In genomic region chr4:96097693-96098092, GRCh38 we compare ENCODE assay signal across 34 cellular contexts.
"Had no signal": no experiment of that assay in that cellular context is flagged by ENCODE, and none has a peak within 500 bp of the region (broad histone marks: within the 10 kb centered on the region; RNA-seq: fewer than 3 reads in every experiment).

No MANE protein-coding gene starts in this region.

- H3K36me3 Mint-ChIP-seq: activated CD4-positive, alpha-beta memory T cell treated with anti-CD3 and anti-CD28 coated beads for 36 hours; activated CD8-positive, alpha-beta memory T cell treated with anti-CD3 and anti-CD28 coated beads, Interleukin-2, amount 10 ng/mL, durations not matched to agents 7 days and 5 days; activated naive CD4-positive, alpha-beta T cell treated with anti-CD3 and anti-CD28 coated beads, Interleukin-2, amount 50 U/mL, for 24 hours; activated naive CD8-positive, alpha-beta T cell treated with anti-CD3 and anti-CD28 coated beads for 36 hours; brain had no signal

- H3K4me1 Mint-ChIP-seq: activated CD4-positive, alpha-beta T cell treated with anti-CD3 and anti-CD28 coated beads for 36 hours; activated CD4-positive, alpha-beta T cell treated with anti-CD3 and anti-CD28 coated beads, Interleukin-2, amount 10 ng/mL, durations not matched to agents 24 days and 14 days; activated CD8-positive, alpha-beta memory T cell treated with anti-CD3 and anti-CD28 coated beads, Interleukin-2, amount 10 ng/mL, durations not matched to agents 7 days and 5 days; activated naive CD4-positive, alpha-beta T cell treated with anti-CD3 and anti-CD28 coated beads, Interleukin-2, amount 50 U/mL, for 24 hours; activated naive CD8-positive, alpha-beta T cell treated with anti-CD3 and anti-CD28 coated beads for 36 hours; activated naive CD8-positive, alpha-beta T cell treated with anti-CD3 and anti-CD28 coated beads, Interleukin-2, amount 50 U/mL, for 24 hours; central memory CD8-positive, alpha-beta T cell; endodermal cell; T-helper 17 cell had no signal

- DNase-seq: activated CD4-positive, alpha-beta memory T cell treated with anti-CD3 and anti-CD28 coated beads for 36 hours; activated CD4-positive, alpha-beta T cell treated with anti-CD3 and anti-CD28 coated beads for 36 hours; activated CD4-positive, alpha-beta T cell treated with anti-CD3 and anti-CD28 coated beads, Interleukin-2, amount 10 ng/mL, durations not matched to agents 24 days and 14 days; activated CD4-positive, CD25-positive, alpha-beta regulatory T cell; activated CD4-positive, CD25-positive, alpha-beta regulatory T cell treated with anti-CD3 and anti-CD28 coated beads, Interleukin-2, amount 50 U/mL, for 72 hours; activated CD8-positive, alpha-beta memory T cell treated with anti-CD3 and anti-CD28 coated beads, Interleukin-2, amount 10 ng/mL, durations not matched to agents 7 days and 5 days; activated CD8-positive, alpha-beta memory T cell treated with anti-CD3 and anti-CD28 coated beads, Interleukin-2, amount 50 U/mL, for 4 hours; activated CD8-positive, alpha-beta T cell treated with anti-CD3 and anti-CD28 coated beads, Interleukin-2, amount 10 ng/mL, durations not matched to agents 7 days and 5 days; activated effector memory CD4-positive, alpha-beta T cell treated with anti-CD3 and anti-CD28 coated beads, Interleukin-2, amount 50 U/mL, for 16 hours; activated naive CD4-positive, alpha-beta T cell treated with anti-CD3 and anti-CD28 coated beads for 36 hours; activated naive CD8-positive, alpha-beta T cell treated with anti-CD3 and anti-CD28 coated beads for 36 hours; activated naive CD8-positive, alpha-beta T cell treated with anti-CD3 and anti-CD28 coated beads, Interleukin-2, amount 50 U/mL, for 24 hours; activated T-cell treated with anti-CD3 and anti-CD28 coated beads, Interleukin-2, amount 50 U/mL, for 1 hour; activated T-cell treated with anti-CD3 and anti-CD28 coated beads, Interleukin-2, amount 50 U/mL, for 48 hours; adrenal gland; amygdala; aorta; dorsolateral prefrontal cortex; effector memory CD4-positive, alpha-beta T cell; endodermal cell; esophagus squamous epithelium; head of caudate nucleus; T-helper 1 cell; T-helper 17 cell; T1000 had no signal

- H3K4me3 ChIP-seq: adrenal gland, coronary artery, dorsolateral prefrontal cortex, esophagus squamous epithelium had no signal

- H3K27me3 Mint-ChIP-seq: activated CD4-positive, alpha-beta memory T cell treated with anti-CD3 and anti-CD28 coated beads for 36 hours; activated CD4-positive, alpha-beta T cell treated with anti-CD3 and anti-CD28 coated beads for 36 hours; activated CD4-positive, alpha-beta T cell treated with anti-CD3 and anti-CD28 coated beads, Interleukin-2, amount 10 ng/mL, durations not matched to agents 24 days and 14 days; activated CD8-positive, alpha-beta memory T cell treated with anti-CD3 and anti-CD28 coated beads, Interleukin-2, amount 10 ng/mL, durations not matched to agents 7 days and 5 days; activated naive CD4-positive, alpha-beta T cell treated with anti-CD3 and anti-CD28 coated beads, Interleukin-2, amount 50 U/mL, for 24 hours; activated naive CD8-positive, alpha-beta T cell treated with anti-CD3 and anti-CD28 coated beads for 36 hours; activated naive CD8-positive, alpha-beta T cell treated with anti-CD3 and anti-CD28 coated beads, Interleukin-2, amount 50 U/mL, for 24 hours; brain; central memory CD8-positive, alpha-beta T cell; dendritic cell treated with granulocyte-macrophage colony-stimulating factor and Interleukin-4, amounts not matched to agents 40 ng/mL and 50 ng/mL, for 4 days; T-helper 17 cell had no signal

- H3K27me3 ChIP-seq: adrenal gland, dorsolateral prefrontal cortex, esophagus squamous epithelium had no signal

- H3K27ac Mint-ChIP-seq: activated CD4-positive, alpha-beta memory T cell treated with anti-CD3 and anti-CD28 coated beads for 36 hours; activated CD4-positive, alpha-beta T cell treated with anti-CD3 and anti-CD28 coated beads for 36 hours; activated CD4-positive, alpha-beta T cell treated with anti-CD3 and anti-CD28 coated beads, Interleukin-2, amount 10 ng/mL, durations not matched to agents 24 days and 14 days; activated CD8-positive, alpha-beta memory T cell treated with anti-CD3 and anti-CD28 coated beads, Interleukin-2, amount 10 ng/mL, durations not matched to agents 7 days and 5 days; activated CD8-positive, alpha-beta T cell treated with anti-CD3 and anti-CD28 coated beads, Interleukin-2, amount 10 ng/mL, durations not matched to agents 7 days and 5 days; activated naive CD4-positive, alpha-beta T cell treated with anti-CD3 and anti-CD28 coated beads for 36 hours; activated naive CD4-positive, alpha-beta T cell treated with anti-CD3 and anti-CD28 coated beads, Interleukin-2, amount 50 U/mL, for 24 hours; activated naive CD8-positive, alpha-beta T cell treated with anti-CD3 and anti-CD28 coated beads for 36 hours; activated naive CD8-positive, alpha-beta T cell treated with anti-CD3 and anti-CD28 coated beads, Interleukin-2, amount 50 U/mL, for 24 hours; activated T-helper 1 cell treated with anti-CD3 and anti-CD28 coated beads, Interleukin-12 subunit alpha, Interleukin-12 subunit beta, Interleukin-2, Interleukin-4 antibody, amounts not matched to agents 30 ng/mL and 10 ng/mL and 1 ng/mL, durations not matched to agents 14 hours and 24 hours and 36 hours; activated T-helper 2 cell treated with anti-CD3 and anti-CD28 coated beads, Interferon-gamma antibody, Interleukin-2, Interleukin-4, amounts not matched to agents 10 μg/mL and 5 μg/mL and 100 μg/mL, durations not matched to agents 14 hours and 24 hours and 36 hours; brain; dendritic cell treated with granulocyte-macrophage colony-stimulating factor and Interleukin-4, amounts not matched to agents 40 ng/mL and 50 ng/mL, for 4 days; endodermal cell; T-helper 17 cell; T-helper 2 cell treated with Interferon-gamma antibody and Interleukin-4, amounts not matched to agents 5 μg/mL and 100 μg/mL, for 36 hours had no signal

- H3K36me3 ChIP-seq: adrenal gland, esophagus squamous epithelium had no signal

- H3K4me3 Mint-ChIP-seq: activated CD4-positive, alpha-beta memory T cell treated with anti-CD3 and anti-CD28 coated beads for 36 hours; activated CD4-positive, alpha-beta T cell treated with anti-CD3 and anti-CD28 coated beads for 36 hours; activated CD4-positive, alpha-beta T cell treated with anti-CD3 and anti-CD28 coated beads, Interleukin-2, amount 10 ng/mL, durations not matched to agents 24 days and 14 days; activated CD8-positive, alpha-beta memory T cell treated with anti-CD3 and anti-CD28 coated beads, Interleukin-2, amount 10 ng/mL, durations not matched to agents 7 days and 5 days; activated CD8-positive, alpha-beta T cell treated with anti-CD3 and anti-CD28 coated beads, Interleukin-2, amount 10 ng/mL, durations not matched to agents 7 days and 5 days; activated naive CD4-positive, alpha-beta T cell treated with anti-CD3 and anti-CD28 coated beads for 36 hours; activated naive CD4-positive, alpha-beta T cell treated with anti-CD3 and anti-CD28 coated beads, Interleukin-2, amount 50 U/mL, for 24 hours; activated naive CD8-positive, alpha-beta T cell treated with anti-CD3 and anti-CD28 coated beads for 36 hours; activated naive CD8-positive, alpha-beta T cell treated with anti-CD3 and anti-CD28 coated beads, Interleukin-2, amount 50 U/mL, for 24 hours; activated T-helper 1 cell treated with anti-CD3 and anti-CD28 coated beads, Interleukin-12 subunit alpha, Interleukin-12 subunit beta, Interleukin-2, Interleukin-4 antibody, amounts not matched to agents 30 ng/mL and 10 ng/mL and 1 ng/mL, durations not matched to agents 14 hours and 24 hours and 36 hours; brain; central memory CD8-positive, alpha-beta T cell; dendritic cell treated with granulocyte-macrophage colony-stimulating factor and Interleukin-4, amounts not matched to agents 40 ng/mL and 50 ng/mL, for 4 days; endodermal cell; T-helper 17 cell; T-helper 2 cell treated with Interferon-gamma antibody and Interleukin-4, amounts not matched to agents 5 μg/mL and 100 μg/mL, for 36 hours had no signal

- ATAC-seq: activated CD4-positive, alpha-beta T cell treated with anti-CD3 and anti-CD28 coated beads for 36 hours; activated CD8-positive, alpha-beta memory T cell treated with anti-CD3 and anti-CD28 coated beads, Interleukin-2, amount 10 ng/mL, durations not matched to agents 7 days and 5 days; activated CD8-positive, alpha-beta T cell treated with anti-CD3 and anti-CD28 coated beads, Interleukin-2, amount 10 ng/mL, durations not matched to agents 7 days and 5 days; activated naive CD8-positive, alpha-beta T cell treated with anti-CD3 and anti-CD28 coated beads, Interleukin-2, amount 50 U/mL, for 24 hours; T-helper 17 cell had no signal

- H3K9me3 Mint-ChIP-seq: activated CD4-positive, alpha-beta T cell treated with anti-CD3 and anti-CD28 coated beads, Interleukin-2, amount 10 ng/mL, durations not matched to agents 24 days and 14 days; activated naive CD4-positive, alpha-beta T cell treated with anti-CD3 and anti-CD28 coated beads for 36 hours; activated T-helper 1 cell treated with anti-CD3 and anti-CD28 coated beads, Interleukin-12 subunit alpha, Interleukin-12 subunit beta, Interleukin-2, Interleukin-4 antibody, amounts not matched to agents 30 ng/mL and 10 ng/mL and 1 ng/mL, durations not matched to agents 14 hours and 24 hours and 36 hours; activated T-helper 2 cell treated with anti-CD3 and anti-CD28 coated beads, Interferon-gamma antibody, Interleukin-2, Interleukin-4, amounts not matched to agents 10 μg/mL and 5 μg/mL and 100 μg/mL, durations not matched to agents 14 hours and 24 hours and 36 hours; endodermal cell; T-helper 2 cell treated with Interferon-gamma antibody and Interleukin-4, amounts not matched to agents 5 μg/mL and 100 μg/mL, for 36 hours had no signal

- H3K4me1 ChIP-seq: adrenal gland, esophagus squamous epithelium had no signal

- H3K27ac ChIP-seq: adrenal gland, coronary artery, dorsolateral prefrontal cortex, epithelial cell of prostate, esophagus squamous epithelium had no signal

- H3K9me3 ChIP-seq: adrenal gland, esophagus squamous epithelium had no signal
